Comparison of ENCODE assay signal across 19 cellular contexts in genomic region chr6:133466666-133467065, GRCh38.
"Had no signal": no experiment of that assay in that cellular context is flagged by ENCODE, and none has a peak within 500 bp of the region (broad histone marks: within the 10 kb centered on the region; RNA-seq: fewer than 3 reads in every experiment).

No MANE protein-coding gene starts in this region.

- H3K4me3 ChIP-seq: cardiac muscle cell, lung, tibial nerve, vagina had no signal

- H3K9me3 Mint-ChIP-seq: activated naive CD4-positive, alpha-beta T cell treated with anti-CD3 and anti-CD28 coated beads for 36 hours had no signal

- H3K9me3 ChIP-seq: tibial nerve, vagina had no signal

- H3K27ac Mint-ChIP-seq: endodermal cell; natural killer cell treated with Interleukin-12 subunit alpha and Interleukin-12 subunit beta and Interleukin-15 and Interleukin-18, amount 100 ng/mL, for 72 hours had no signal

- H3K4me1 ChIP-seq: tibial nerve, vagina had no signal

- H3K4me3 Mint-ChIP-seq: activated naive CD4-positive, alpha-beta T cell treated with anti-CD3 and anti-CD28 coated beads for 36 hours; activated T-cell treated with anti-CD3 and anti-CD28 coated beads, Interleukin-2, amount 50 U/mL, for 4 hours; endodermal cell; mesothelial cell of epicardium; natural killer cell treated with Interleukin-12 subunit alpha and Interleukin-12 subunit beta and Interleukin-15 and Interleukin-18, amount 100 ng/mL, for 72 hours had no signal

- DNase-seq: activated CD4-positive, alpha-beta T cell treated with anti-CD3 and anti-CD28 coated beads, Interleukin-2, amount 50 U/mL, for 1 hour; activated CD4-positive, CD25-positive, alpha-beta regulatory T cell treated with anti-CD3 and anti-CD28 coated beads, Interleukin-2, amount 50 U/mL, for 72 hours; activated CD8-positive, alpha-beta memory T cell treated with anti-CD3 and anti-CD28 coated beads, Interleukin-2, amount 50 U/mL, for 4 hours; activated naive CD4-positive, alpha-beta T cell treated with anti-CD3 and anti-CD28 coated beads for 36 hours; activated T-cell treated with anti-CD3 and anti-CD28 coated beads, Interleukin-2, amount 50 U/mL, for 4 hours; anterior cingulate cortex; endodermal cell; hypothalamus; kidney; occipital lobe; stimulated activated naive CD8-positive, alpha-beta T cell treated with anti-CD3 and anti-CD28 coated beads, Interleukin-15, Interleukin-2, amounts not matched to agents 100 U/mL and 50 U/mL, for 24 hours had no signal

- ATAC-seq: activated T-cell treated with anti-CD3 and anti-CD28 coated beads, Interleukin-2, amount 50 U/mL, for 4 hours; left lobe of liver; natural killer cell treated with Interleukin-12 subunit alpha and Interleukin-12 subunit beta and Interleukin-15 and Interleukin-18, amount 100 ng/mL, for 72 hours; stimulated activated naive CD8-positive, alpha-beta T cell treated with anti-CD3 and anti-CD28 coated beads, Interleukin-15, Interleukin-2, amounts not matched to agents 100 U/mL and 50 U/mL, for 24 hours had no signal

- H3K36me3 ChIP-seq: cardiac muscle cell, tibial nerve, vagina had no signal

- H3K27ac ChIP-seq: cardiac muscle cell, epithelial cell of prostate, tibial nerve, vagina had no signal

- H3K36me3 Mint-ChIP-seq: natural killer cell treated with Interleukin-12 subunit alpha and Interleukin-12 subunit beta and Interleukin-15 and Interleukin-18, amount 100 ng/mL, for 72 hours had no signal

- H3K27me3 ChIP-seq: cardiac muscle cell, tibial nerve, vagina had no signal

- H3K27me3 Mint-ChIP-seq: natural killer cell treated with Interleukin-12 subunit alpha and Interleukin-12 subunit beta and Interleukin-15 and Interleukin-18, amount 100 ng/mL, for 72 hours had no signal
